9 cellular contexts compared by ENCODE assay signal in the genomic region with DNA sequence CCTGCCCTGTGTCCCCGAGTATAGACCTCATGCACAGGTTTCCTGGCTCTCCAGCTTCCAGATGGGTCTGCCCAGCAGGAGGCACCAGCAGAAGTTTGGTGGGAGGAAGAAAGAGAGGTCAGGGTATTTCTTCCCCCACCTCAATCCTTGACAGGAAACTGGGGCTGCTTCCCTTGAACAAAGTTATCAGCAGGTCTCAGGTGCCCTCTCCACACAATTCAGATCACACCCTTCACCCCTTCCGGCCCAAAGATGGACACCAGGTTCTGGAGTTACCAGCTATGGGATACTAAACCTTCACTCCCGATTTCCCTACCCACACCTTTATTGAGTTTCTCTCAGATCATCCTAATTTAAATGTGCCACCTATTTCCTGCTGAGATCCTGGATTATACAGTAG. TPM values are rescaled to one million over a fixed set of nuclear protein-coding genes. Genes with fewer than 3 reads are reported as not detected.
DNase-seq lines count a peak whose midpoint lies in the region; ATAC-seq, FAIRE-seq and TF ChIP-seq lines count a peak whose summit lies in the region.
"Had no signal": no experiment of that assay in that cellular context is flagged by ENCODE, and none has a peak within 500 bp of the region (broad histone marks: within the 10 kb centered on the region; RNA-seq: fewer than 3 reads in every experiment).

No MANE protein-coding gene starts in this region.

- H3K27ac ChIP-seq in A549, result peak overlapping the region; percentile 90 to 92; a peak in 4 of 6 replicates
- H3K27ac ChIP-seq in HEK293 (ENCODE audit: extremely low read depth, low read depth, low read length), result no peak overlapping the region
- H3K27ac ChIP-seq in K562 (ENCODE audit: extremely low read depth, low read depth, low read length), result peak overlapping the region; percentile 97
- no peak overlapping the region for H3K27ac ChIP-seq in mesenchymal stem cell (ENCODE audit: low read length, poor library complexity, severe bottlenecking)

- ATAC-seq in A549 (no peak), K562 (no peak), HG03378 (IDR thresholded peaks at IDR 0.05; ENCODE audit: unreplicated experiment) (no peak)

- H2BK5ac ChIP-seq in mesenchymal stem cell (ENCODE audit: low read depth, low read length, poor library complexity, severe bottlenecking), result no peak overlapping the region

- CTCF ChIA-PET in A549 (lab: Yijun Ruan, JAX), result interaction anchor here (1.4 to 22.8 kb wide), 3 partner anchors 10 to 244 kb away, joined by 4 to 533 read pairs (median 10); no protein-coding TSS in a partner anchor
- CTCF ChIA-PET in HEK293 (lab: Yijun Ruan, JAX), result interaction anchor here (0.7 to 1.1 kb wide), 3 partner anchors 56 to 1319 kb away, joined by 3 to 8 read pairs (median 6); no protein-coding TSS in a partner anchor
- CTCF ChIA-PET in K562 (lab: Yijun Ruan, JAX; ENCODE audit: low intra/inter-chr PET ratio), result no interaction called here

- no peaks in the 10 kb centered on the region for H3K27me3 ChIP-seq in K562 (ENCODE audit: control insufficient read depth in 2 of 2, insufficient read depth in 2 of 2, low read length in 2 of 2)
- no peaks in the 10 kb centered on the region for H3K27me3 ChIP-seq in mesenchymal stem cell (ENCODE audit: control insufficient read depth in 1 of 2, insufficient read depth in 1 of 2, low read length in 2 of 2)

- H2AK5ac ChIP-seq in mesenchymal stem cell (ENCODE audit: low read length, severe bottlenecking), result peak overlapping the region; percentile 51

- in situ Hi-C loops in K562 (cut with MboI), result loop anchor here (5.0 kb wide), 2 partner anchors 243 to 533 kb away; a partner anchor contains a TSS

- no peak for TF ChIP-seq POLR2A in A549 (IDR thresholded peaks at IDR 0.05; ENCODE audit: low read length)
- TF ChIP-seq POLR2A in K562 (conservative IDR thresholded peaks at IDR 0.05), result no peak

- H2BK12ac ChIP-seq in mesenchymal stem cell (ENCODE audit: low read length in 2 of 2), result no peak overlapping the region

- no peak overlapping the region for H4K8ac ChIP-seq in mesenchymal stem cell (ENCODE audit: low read length)

- DNase-seq in A549 (ENCODE audit: low read depth in 1 of 2, low spot score in 1 of 2) (no peak), K562 (ENCODE audit: extremely low read depth in 1 of 4, low spot score in 3 of 4) (peak in 3 of 4 experiments; percentile 14 to 65 (median 15)), mesenchymal stem cell (no peak), NCI-H345 treated with DMSO at 0.1 percent for 48 hours (lab: John Stamatoyannopoulos, UW; ENCODE audit: unreplicated experiment) (no peak), posterior vena cava (ENCODE audit: low spot score) (no peak), pons (ENCODE audit: low spot score) (no peak)
- DNase-seq: activated effector memory CD4-positive, alpha-beta T cell treated with Interleukin-2 at 50 U/mL for 16 hours had no signal

- H3K4me3 ChIP-seq in A549 (peak overlapping the region; percentile 82), HEK293 (ENCODE audit: low read depth, low read length) (peak overlapping the region; percentile 97), K562 (peak overlapping the region; percentile 93), mesenchymal stem cell (ENCODE audit: insufficient read depth in 1 of 2, low read depth in 1 of 2, low read length in 2 of 2) (peak overlapping the region in 1 of 2 experiments; percentile 99)

- intact Hi-C loops in K562 (cut with micrococcal nuclease) (loop anchor here (5.0 kb wide), 3 partner anchors 173 to 393 kb away; a partner anchor contains a TSS), posterior vena cava (cut with DNase I) (loop anchor here (5.0 to 10.0 kb wide), 3 partner anchors 175 to 535 kb away; a partner anchor contains a TSS)

- TF ChIP-seq CTCF in A549 (IDR thresholded peaks at IDR 0.05) (no peak), HEK293 (tag by site-specific recombination; IDR thresholded peaks at IDR 0.05) (no peak), K562 (IDR thresholded peaks at IDR 0.05 in 2 of 3, conservative IDR thresholded peaks at IDR 0.05 in 1 of 3; ENCODE audit: insufficient read depth in 2 of 3, low read depth in 1 of 3, low read length in 3 of 3) (peak in 1 of 3 experiments; percentile 23; a peak in 1 of 6 replicates)

- no peaks in the 10 kb centered on the region for H3K9me1 ChIP-seq in K562 (ENCODE audit: control insufficient read depth, insufficient read depth, low read length)

- H3K23ac ChIP-seq in mesenchymal stem cell (ENCODE audit: low read length in 2 of 2), result no peak overlapping the region

- peaks cover 8% of the 10 kb centered on the region for H3K79me1 ChIP-seq in mesenchymal stem cell (replicated peaks; ENCODE audit: low read length, poor library complexity, severe bottlenecking)

- H2AFZ ChIP-seq in K562 (ENCODE audit: low read depth, low read length) (no peak overlapping the region), mesenchymal stem cell (ENCODE audit: low read depth, low read length) (no peak overlapping the region)

- H3K4ac ChIP-seq in mesenchymal stem cell (ENCODE audit: low read depth in 1 of 2, low read length in 2 of 2), result no peak overlapping the region

- POLR2A ChIA-PET in A549 (lab: Yijun Ruan, JAX), result no interaction called here
- POLR2A ChIA-PET in HEK293 (lab: Yijun Ruan, JAX), result interaction anchor here (0.7 to 1.3 kb wide), 3 partner anchors 11 to 27 kb away, joined by 3 to 5 read pairs (median 3); no protein-coding TSS in a partner anchor
- POLR2A ChIA-PET in K562 (lab: Yijun Ruan, JAX), result interaction anchor here (0.6 to 2.4 kb wide), 9 partner anchors 10 to 76 kb away, joined by 3 to 18 read pairs (median 4); a partner anchor contains a TSS

- H3K4me2 ChIP-seq in A549 (peak overlapping the region; percentile 89), K562 (ENCODE audit: insufficient read depth, low read length) (peak overlapping the region; percentile 99), mesenchymal stem cell (ENCODE audit: low read length, poor library complexity, severe bottlenecking) (peak overlapping the region; percentile 75)

- H3K9me3 ChIP-seq in A549 (no peaks in the 10 kb centered on the region), HEK293 (ENCODE audit: control insufficient read depth, insufficient read depth, low read depth, low read length) (no peaks in the 10 kb centered on the region), K562 (replicated peaks; ENCODE audit: control insufficient read depth, insufficient read depth, low read depth, low read length) (no peaks in the 10 kb centered on the region), mesenchymal stem cell (ENCODE audit: control insufficient read depth, low read length) (no peaks in the 10 kb centered on the region)

- no peak overlapping the region for H3K18ac ChIP-seq in mesenchymal stem cell (ENCODE audit: low read depth in 1 of 2, low read length in 2 of 2)

- no peak overlapping the region for H2BK120ac ChIP-seq in mesenchymal stem cell (ENCODE audit: low read depth, low read length)

- peak overlapping the region; percentile 90 to 96 for H3K9ac ChIP-seq in K562 (ENCODE audit: insufficient read depth in 1 of 2, low read depth in 2 of 2, low read length in 2 of 2)
- H3K9ac ChIP-seq in mesenchymal stem cell (ENCODE audit: low read length), result peak overlapping the region; percentile 100

- no TSS peak for BruUV-seq in K562 (replicated peaks; lab: Mats Ljungman, UMichigan)

- TF ChIP-seq EP300 in A549 (IDR thresholded peaks at IDR 0.05), result no peak
- TF ChIP-seq EP300 in K562 (IDR thresholded peaks at IDR 0.05; ENCODE audit: low read length), result no peak

- no peak overlapping the region for H3K14ac ChIP-seq in mesenchymal stem cell (ENCODE audit: low read length in 2 of 2)

- H3K36me3 ChIP-seq in HEK293 (ENCODE audit: control insufficient read depth in 2 of 2, insufficient read depth in 1 of 2, low read length in 2 of 2) (peaks cover 5 to 30% of the 10 kb centered on the region in 2 experiments; a peak in 2 of 3 replicates), K562 (ENCODE audit: control insufficient read depth, insufficient read depth, low read length) (peaks cover 46% of the 10 kb centered on the region), mesenchymal stem cell (ENCODE audit: control insufficient read depth in 1 of 2, insufficient read depth in 2 of 2, low read depth in 1 of 2, low read length in 2 of 2) (peaks cover 10 to 27% of the 10 kb centered on the region in 2 experiments)

- H2BK15ac ChIP-seq in mesenchymal stem cell (ENCODE audit: low read depth, poor library complexity, severe bottlenecking), result no peak overlapping the region

- peaks cover 91% of the 10 kb centered on the region for H3K79me2 ChIP-seq in K562 (ENCODE audit: control insufficient read depth, insufficient read depth, low read length)

- WGBS in A549 (ENCODE audit: missing lambda C conversion rate), result 16% methylated on average over 3 of the region's 3 CpGs
- WGBS in K562 (ENCODE audit: insufficient coverage, low coverage, missing lambda C conversion rate), result 2% methylated on average over 3 of the region's 3 CpGs
- WGBS in mesenchymal stem cell, result 85% methylated on average over 3 of the region's 3 CpGs

- TF ChIP-seq RAD21 in A549 (conservative IDR thresholded peaks at IDR 0.05 in 1 of 2, IDR thresholded peaks at IDR 0.05 in 1 of 2) (no peak), K562 (CRISPR knock-in tag; conservative IDR thresholded peaks at IDR 0.05 in 1 of 2, IDR thresholded peaks at IDR 0.05 in 1 of 2) (no peak)

- no peak overlapping the region for H4K91ac ChIP-seq in mesenchymal stem cell (ENCODE audit: low read length)

- H3K4me1 ChIP-seq in A549 (peaks cover 23% of the 10 kb centered on the region), HEK293 (ENCODE audit: control insufficient read depth, insufficient read depth, low read length) (0 out of 2 replicates have a peak, but pooled peaks cover 2% of the 10 kb centered on the region), K562 (replicated peaks in 1 of 2; ENCODE audit: control insufficient read depth in 2 of 2, insufficient read depth in 2 of 2, low read length in 2 of 2) (peaks cover 11 to 20% of the 10 kb centered on the region in 2 experiments), mesenchymal stem cell (ENCODE audit: control insufficient read depth, insufficient read depth, low read depth, low read length) (peaks cover 15% of the 10 kb centered on the region)

- H4K20me1 ChIP-seq in K562 (replicated peaks; ENCODE audit: control insufficient read depth, insufficient read depth, low read length), result peaks cover 16% of the 10 kb centered on the region; the same call in 1 of the 2 replicates

- FAIRE-seq in A549 (lab: Jason Lieb, UNC) (no peak), K562 (lab: Jason Lieb, UNC) (no peak)

RNA-seq across cellular contexts. Expression of a gene that starts 1.2 kb away (rescaled TPM):
- polyA plus RNA-seq in A549 (2011; rRNA removed) (51.8 and 52.7 TPM in 2 replicates), A549 (2017; fragmentation: RNase III; extraction: RNeasy Plus Mini Kit Qiagen cat#74134 plus additional on column Dnase treatment) (77.2 to 83.2 TPM (median 81.5 TPM) in 3 replicates), K562 (2011; rRNA removed) (32.1 and 33.7 TPM in 2 replicates), K562 (2014; fragmentation: Illumina TruSeq; extraction: Trizol) (54.4 and 56.7 TPM in 2 replicates), K562 (2014; fragmentation: Nextera tagmentation; extraction: Ambion mirVana) (1 to 10 TPM; 8.9 to 9.9 TPM), K562 (2014; rRNA removed) (52.6 and 58.4 TPM in 2 replicates)
- polyA plus RNA-seq in A549 (2012; cell fraction: cytosol; rRNA removed), result 27.4 and 33.8 TPM in 2 replicates
- 33.0 and 47.5 TPM in 2 replicates for polyA plus RNA-seq in A549 (2012; cell fraction: nucleus; rRNA removed)
- 53.1 and 59.4 TPM in 2 replicates for polyA minus RNA-seq in A549 (2011; rRNA and poly(A)+ RNA removed)
- total RNA-seq in K562 (2011; cell fraction: chromatin; rRNA removed; ENCODE audit: low replicate concordance), result 295 and 336 TPM in 2 replicates
- 193 and 203 TPM in 2 replicates for total RNA-seq in K562 (2011; cell fraction: nucleolus; rRNA removed)
- 258 and 314 TPM in 2 replicates for total RNA-seq in K562 (2011; cell fraction: nucleoplasm; rRNA removed)
- total RNA-seq in K562 (2014; rRNA removed) (167 and 396 TPM in 2 replicates), K562 (2014; rRNA removed; fragmentation: Illumina TruSeq; extraction: Trizol) (64.7 and 66.7 TPM in 2 replicates), K562 (2015; rRNA removed; fragmentation: Illumina TruSeq; extraction: Trizol) (103 and 104 TPM in 2 replicates), K562 (2021) (63.2 and 72.6 TPM in 2 replicates), posterior vena cava (10 to 100 TPM; 27.4 to 28.9 TPM)
- polyA plus RNA-seq in K562 (2011; cell fraction: cytosol; rRNA removed), result 11.9 and 18.3 TPM in 2 replicates
- polyA plus RNA-seq in K562 (2011; cell fraction: nucleus; rRNA removed), result 128 and 132 TPM in 2 replicates
- polyA plus RNA-seq in K562 (2012), result 43.0 and 62.6 TPM in 2 replicates
- polyA minus RNA-seq in K562 (2011; rRNA and poly(A)+ RNA removed), result 73.9 and 94.6 TPM in 2 replicates
- 27.6 and 31.6 TPM in 2 replicates for polyA minus RNA-seq in K562 (2011; cell fraction: cytosol; rRNA and poly(A)+ RNA removed)
- polyA minus RNA-seq in K562 (2011; cell fraction: nucleus; rRNA and poly(A)+ RNA removed), result 152 and 195 TPM in 2 replicates
- 15.8 TPM for polyA plus RNA-seq in mesenchymal stem cell (2013, experiment 1 of 2)
- 15.4 TPM for polyA plus RNA-seq in mesenchymal stem cell (2013, experiment 2 of 2)

RNA-seq across cellular contexts. Expression of a gene that starts 2.6 kb away (rescaled TPM):
- polyA plus RNA-seq in A549 (2011; rRNA removed) (174 and 177 TPM in 2 replicates), A549 (2017; fragmentation: RNase III; extraction: RNeasy Plus Mini Kit Qiagen cat#74134 plus additional on column Dnase treatment) (97.1 to 101 TPM (median 97.5 TPM) in 3 replicates), K562 (2011; rRNA removed) (80.9 and 89.6 TPM in 2 replicates), K562 (2014; fragmentation: Illumina TruSeq; extraction: Trizol) (69.4 and 77.7 TPM in 2 replicates), K562 (2014; fragmentation: Nextera tagmentation; extraction: Ambion mirVana) (10 to 100 TPM; 15.9 to 19.8 TPM), K562 (2014; rRNA removed) (84.7 and 86.8 TPM in 2 replicates)
- polyA plus RNA-seq in A549 (2012; cell fraction: cytosol; rRNA removed), result 81.6 and 86.3 TPM in 2 replicates
- 33.9 and 64.2 TPM in 2 replicates for polyA plus RNA-seq in A549 (2012; cell fraction: nucleus; rRNA removed)
- 42.4 and 60.2 TPM in 2 replicates for polyA minus RNA-seq in A549 (2011; rRNA and poly(A)+ RNA removed)
- 50.8 and 64.7 TPM in 2 replicates for total RNA-seq in K562 (2011; cell fraction: chromatin; rRNA removed; ENCODE audit: low replicate concordance)
- 37.6 and 42.7 TPM in 2 replicates for total RNA-seq in K562 (2011; cell fraction: nucleolus; rRNA removed)
- total RNA-seq in K562 (2011; cell fraction: nucleoplasm; rRNA removed), result 58.2 and 69.2 TPM in 2 replicates
- total RNA-seq in K562 (2014; rRNA removed) (92.5 and 136 TPM in 2 replicates), K562 (2014; rRNA removed; fragmentation: Illumina TruSeq; extraction: Trizol) (74.2 and 77.5 TPM in 2 replicates), K562 (2015; rRNA removed; fragmentation: Illumina TruSeq; extraction: Trizol) (75.6 and 77.3 TPM in 2 replicates), K562 (2021) (67.8 and 68.7 TPM in 2 replicates), posterior vena cava (100 to 1,000 TPM; 113 to 119 TPM)
- 36.5 and 59.5 TPM in 2 replicates for polyA plus RNA-seq in K562 (2011; cell fraction: cytosol; rRNA removed)
- polyA plus RNA-seq in K562 (2011; cell fraction: nucleus; rRNA removed), result 120 and 177 TPM in 2 replicates
- 76.7 and 87.8 TPM in 2 replicates for polyA plus RNA-seq in K562 (2012)
- polyA minus RNA-seq in K562 (2011; rRNA and poly(A)+ RNA removed), result 65.3 and 73.2 TPM in 2 replicates
- polyA minus RNA-seq in K562 (2011; cell fraction: cytosol; rRNA and poly(A)+ RNA removed), result 16.6 and 26.3 TPM in 2 replicates
- 25.0 and 57.6 TPM in 2 replicates for polyA minus RNA-seq in K562 (2011; cell fraction: nucleus; rRNA and poly(A)+ RNA removed)
- polyA plus RNA-seq in mesenchymal stem cell (2013, experiment 1 of 2), result 128 TPM
- polyA plus RNA-seq in mesenchymal stem cell (2013, experiment 2 of 2), result 129 TPM

RNA-seq across cellular contexts. Expression of a gene that starts 38.1 kb away (rescaled TPM):
- not detected in 2 replicates for polyA plus RNA-seq in A549 (2011; rRNA removed)
- polyA plus RNA-seq in A549 (2012; cell fraction: cytosol; rRNA removed), result not detected in 2 replicates
- polyA plus RNA-seq in A549 (2012; cell fraction: nucleus; rRNA removed), result not detected in 2 replicates
- polyA plus RNA-seq in A549 (2017; fragmentation: RNase III; extraction: RNeasy Plus Mini Kit Qiagen cat#74134 plus additional on column Dnase treatment), result not detected in 3 replicates
- not detected in 2 replicates for polyA minus RNA-seq in A549 (2011; rRNA and poly(A)+ RNA removed)
- total RNA-seq in K562 (2011; cell fraction: chromatin; rRNA removed; ENCODE audit: low replicate concordance), result not detected in 2 replicates
- not detected in 2 replicates for total RNA-seq in K562 (2011; cell fraction: nucleolus; rRNA removed)
- total RNA-seq in K562 (2011; cell fraction: nucleoplasm; rRNA removed), result not detected in 2 replicates
- total RNA-seq in K562 (2014; rRNA removed), result not detected in 2 replicates
- not detected in 2 replicates for total RNA-seq in K562 (2014; rRNA removed; fragmentation: Illumina TruSeq; extraction: Trizol)
- total RNA-seq in K562 (2015; rRNA removed; fragmentation: Illumina TruSeq; extraction: Trizol), result not detected in 2 replicates
- 0.18 TPM in 1 of 2 replicates, not detected in the other for total RNA-seq in K562 (2021)
- polyA plus RNA-seq in K562 (2011; rRNA removed), result not detected in 2 replicates
- 0.01 TPM in 1 of 2 replicates, not detected in the other for polyA plus RNA-seq in K562 (2011; cell fraction: cytosol; rRNA removed)
- not detected in 2 replicates for polyA plus RNA-seq in K562 (2011; cell fraction: nucleus; rRNA removed)
- polyA plus RNA-seq in K562 (2012), result 0.11 TPM in 1 of 2 replicates, not detected in the other
- polyA plus RNA-seq in K562 (2014; fragmentation: Illumina TruSeq; extraction: Trizol), result not detected in 2 replicates
- not detected for polyA plus RNA-seq in K562 (2014; fragmentation: Nextera tagmentation; extraction: Ambion mirVana)
- polyA plus RNA-seq in K562 (2014; rRNA removed), result not detected in 2 replicates
- not detected in 2 replicates for polyA minus RNA-seq in K562 (2011; rRNA and poly(A)+ RNA removed)
- not detected in 2 replicates for polyA minus RNA-seq in K562 (2011; cell fraction: cytosol; rRNA and poly(A)+ RNA removed)
- polyA minus RNA-seq in K562 (2011; cell fraction: nucleus; rRNA and poly(A)+ RNA removed), result not detected in 2 replicates
- 108 TPM for polyA plus RNA-seq in mesenchymal stem cell (2013, experiment 1 of 2)
- 109 TPM for polyA plus RNA-seq in mesenchymal stem cell (2013, experiment 2 of 2)
- total RNA-seq in posterior vena cava, result 10 to 100 TPM; 12.7 to 72.5 TPM

RNA-seq across cellular contexts. Expression of a gene that starts 44.7 kb away (rescaled TPM):
- polyA plus RNA-seq in A549 (2011; rRNA removed) (1.7 and 4.8 TPM in 2 replicates), A549 (2017; fragmentation: RNase III; extraction: RNeasy Plus Mini Kit Qiagen cat#74134 plus additional on column Dnase treatment) (1.9 to 2.5 TPM (median 2.1 TPM) in 3 replicates), K562 (2011; rRNA removed) (0.80 and 0.88 TPM in 2 replicates), K562 (2014; fragmentation: Illumina TruSeq; extraction: Trizol) (1.6 and 2.0 TPM in 2 replicates), K562 (2014; fragmentation: Nextera tagmentation; extraction: Ambion mirVana) (1 to 10 TPM; 1.1 to 1.2 TPM), K562 (2014; rRNA removed) (2.1 and 2.7 TPM in 2 replicates)
- polyA plus RNA-seq in A549 (2012; cell fraction: cytosol; rRNA removed), result 0.71 and 0.95 TPM in 2 replicates
- polyA plus RNA-seq in A549 (2012; cell fraction: nucleus; rRNA removed), result 1.3 and 1.4 TPM in 2 replicates
- polyA minus RNA-seq in A549 (2011; rRNA and poly(A)+ RNA removed), result 8.2 and 9.8 TPM in 2 replicates
- total RNA-seq in K562 (2011; cell fraction: chromatin; rRNA removed; ENCODE audit: low replicate concordance), result 9.7 and 12.2 TPM in 2 replicates
- total RNA-seq in K562 (2011; cell fraction: nucleolus; rRNA removed), result 11.8 and 12.1 TPM in 2 replicates
- total RNA-seq in K562 (2011; cell fraction: nucleoplasm; rRNA removed), result 5.6 and 7.8 TPM in 2 replicates
- total RNA-seq in K562 (2014; rRNA removed) (3.1 and 4.5 TPM in 2 replicates), K562 (2014; rRNA removed; fragmentation: Illumina TruSeq; extraction: Trizol) (1.9 TPM in 2 replicates), K562 (2015; rRNA removed; fragmentation: Illumina TruSeq; extraction: Trizol) (2.8 and 3.1 TPM in 2 replicates), K562 (2021) (3.0 and 3.4 TPM in 2 replicates), posterior vena cava (10 to 100 TPM in 1 of 2 donors, 1 to 10 TPM in 1; 10.0 to 11.3 TPM)
- polyA plus RNA-seq in K562 (2011; cell fraction: cytosol; rRNA removed), result 1.1 and 1.2 TPM in 2 replicates
- 4.7 and 6.8 TPM in 2 replicates for polyA plus RNA-seq in K562 (2011; cell fraction: nucleus; rRNA removed)
- 2.4 and 5.0 TPM in 2 replicates for polyA plus RNA-seq in K562 (2012)
- polyA minus RNA-seq in K562 (2011; rRNA and poly(A)+ RNA removed), result 2.9 and 3.9 TPM in 2 replicates
- polyA minus RNA-seq in K562 (2011; cell fraction: cytosol; rRNA and poly(A)+ RNA removed), result 2.1 and 3.6 TPM in 2 replicates
- polyA minus RNA-seq in K562 (2011; cell fraction: nucleus; rRNA and poly(A)+ RNA removed), result 8.3 and 11.3 TPM in 2 replicates
- polyA plus RNA-seq in mesenchymal stem cell (2013, experiment 1 of 2), result 6.0 TPM
- 6.1 TPM for polyA plus RNA-seq in mesenchymal stem cell (2013, experiment 2 of 2)

Comparison
In these comparisons a context has a peak if more than half of its experiments do, and no peak if none do; other contexts are left out.
1. DNase-seq: peak in K562 (3 of 4); none in A549 (0 of 2), mesenchymal stem cell (single experiment), NCI-H345 treated with DMSO at 0.1 percent for 48 hours (single experiment), posterior vena cava (single experiment) and pons (single experiment).
2. H3K27ac ChIP-seq: peak in A549 (2 of 2) and K562 (single experiment); none in HEK293 (single experiment) and mesenchymal stem cell (single experiment).
3. RNA of a gene that starts 38.1 kb away (total RNA-seq): 12.7 to 72.5 TPM in posterior vena cava; 0.18 TPM in K562; every median in the first group is over 10 times any median in the second.
4. Peak in every context shown above with its lines, with median percentiles within 50 percentile points of each other: H3K4me2 ChIP-seq.